1 cellular context compared by ENCODE assay signal in the genomic region with DNA sequence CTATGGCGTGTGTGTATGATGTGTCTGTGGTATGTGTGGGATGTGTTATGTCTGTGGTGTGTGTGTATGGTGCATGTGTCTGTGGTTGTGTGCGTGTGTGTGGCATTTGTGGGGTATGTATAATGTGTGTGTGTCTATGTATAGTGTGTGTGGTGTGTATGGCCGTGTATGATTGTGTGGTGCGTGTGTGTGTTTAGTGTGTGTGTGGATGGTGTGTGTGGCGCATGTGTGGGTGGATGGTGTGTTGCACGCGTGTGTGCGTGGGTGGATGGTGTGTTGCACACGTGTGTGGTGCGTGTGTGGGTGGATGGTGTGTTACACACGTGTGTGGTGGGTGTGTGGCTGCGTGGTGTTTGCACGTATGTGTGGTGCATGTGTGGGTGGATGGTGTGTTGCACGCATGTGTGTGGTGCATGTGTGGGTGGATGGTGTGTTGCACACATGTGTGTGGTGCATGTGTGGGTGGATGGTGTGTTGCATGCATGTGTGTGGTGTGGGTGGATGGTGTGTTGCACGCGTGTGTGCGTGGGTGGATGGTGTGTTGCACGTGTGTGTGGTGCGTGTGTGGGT.
A peak's percentile ranks its signal among the peaks of the same experiment; 100 is the strongest.
TF ChIP-seq lines count a peak whose summit lies in the region.

No MANE protein-coding gene starts in this region.

TF ChIP-seq in HepG2, 621 proteins besides CTCF, POLR2A, EP300 and RAD21 (continued from another document):
- TF ChIP-seq, protein P1, sequence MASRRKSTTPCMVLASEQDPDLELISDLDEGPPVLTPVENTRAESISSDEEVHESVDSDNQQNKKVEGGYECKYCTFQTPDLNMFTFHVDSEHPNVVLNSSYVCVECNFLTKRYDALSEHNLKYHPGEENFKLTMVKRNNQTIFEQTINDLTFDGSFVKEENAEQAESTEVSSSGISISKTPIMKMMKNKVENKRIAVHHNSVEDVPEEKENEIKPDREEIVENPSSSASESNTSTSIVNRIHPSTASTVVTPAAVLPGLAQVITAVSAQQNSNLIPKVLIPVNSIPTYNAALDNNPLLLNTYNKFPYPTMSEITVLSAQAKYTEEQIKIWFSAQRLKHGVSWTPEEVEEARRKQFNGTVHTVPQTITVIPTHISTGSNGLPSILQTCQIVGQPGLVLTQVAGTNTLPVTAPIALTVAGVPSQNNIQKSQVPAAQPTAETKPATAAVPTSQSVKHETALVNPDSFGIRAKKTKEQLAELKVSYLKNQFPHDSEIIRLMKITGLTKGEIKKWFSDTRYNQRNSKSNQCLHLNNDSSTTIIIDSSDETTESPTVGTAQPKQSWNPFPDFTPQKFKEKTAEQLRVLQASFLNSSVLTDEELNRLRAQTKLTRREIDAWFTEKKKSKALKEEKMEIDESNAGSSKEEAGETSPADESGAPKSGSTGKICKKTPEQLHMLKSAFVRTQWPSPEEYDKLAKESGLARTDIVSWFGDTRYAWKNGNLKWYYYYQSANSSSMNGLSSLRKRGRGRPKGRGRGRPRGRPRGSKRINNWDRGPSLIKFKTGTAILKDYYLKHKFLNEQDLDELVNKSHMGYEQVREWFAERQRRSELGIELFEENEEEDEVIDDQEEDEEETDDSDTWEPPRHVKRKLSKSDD (CRISPR knock-in tag; IDR thresholded peaks at IDR 0.05; ENCODE audit: low read depth): no peak
- TF ChIP-seq NR2F1 (CRISPR knock-in tag; IDR thresholded peaks at IDR 0.05): no peak
- TF ChIP-seq, protein P2, sequence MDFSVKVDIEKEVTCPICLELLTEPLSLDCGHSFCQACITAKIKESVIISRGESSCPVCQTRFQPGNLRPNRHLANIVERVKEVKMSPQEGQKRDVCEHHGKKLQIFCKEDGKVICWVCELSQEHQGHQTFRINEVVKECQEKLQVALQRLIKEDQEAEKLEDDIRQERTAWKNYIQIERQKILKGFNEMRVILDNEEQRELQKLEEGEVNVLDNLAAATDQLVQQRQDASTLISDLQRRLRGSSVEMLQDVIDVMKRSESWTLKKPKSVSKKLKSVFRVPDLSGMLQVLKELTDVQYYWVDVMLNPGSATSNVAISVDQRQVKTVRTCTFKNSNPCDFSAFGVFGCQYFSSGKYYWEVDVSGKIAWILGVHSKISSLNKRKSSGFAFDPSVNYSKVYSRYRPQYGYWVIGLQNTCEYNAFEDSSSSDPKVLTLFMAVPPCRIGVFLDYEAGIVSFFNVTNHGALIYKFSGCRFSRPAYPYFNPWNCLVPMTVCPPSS (IDR thresholded peaks at IDR 0.05): peak; percentile 54; the same call in 1 of the 2 replicates
- TF ChIP-seq, protein P3, sequence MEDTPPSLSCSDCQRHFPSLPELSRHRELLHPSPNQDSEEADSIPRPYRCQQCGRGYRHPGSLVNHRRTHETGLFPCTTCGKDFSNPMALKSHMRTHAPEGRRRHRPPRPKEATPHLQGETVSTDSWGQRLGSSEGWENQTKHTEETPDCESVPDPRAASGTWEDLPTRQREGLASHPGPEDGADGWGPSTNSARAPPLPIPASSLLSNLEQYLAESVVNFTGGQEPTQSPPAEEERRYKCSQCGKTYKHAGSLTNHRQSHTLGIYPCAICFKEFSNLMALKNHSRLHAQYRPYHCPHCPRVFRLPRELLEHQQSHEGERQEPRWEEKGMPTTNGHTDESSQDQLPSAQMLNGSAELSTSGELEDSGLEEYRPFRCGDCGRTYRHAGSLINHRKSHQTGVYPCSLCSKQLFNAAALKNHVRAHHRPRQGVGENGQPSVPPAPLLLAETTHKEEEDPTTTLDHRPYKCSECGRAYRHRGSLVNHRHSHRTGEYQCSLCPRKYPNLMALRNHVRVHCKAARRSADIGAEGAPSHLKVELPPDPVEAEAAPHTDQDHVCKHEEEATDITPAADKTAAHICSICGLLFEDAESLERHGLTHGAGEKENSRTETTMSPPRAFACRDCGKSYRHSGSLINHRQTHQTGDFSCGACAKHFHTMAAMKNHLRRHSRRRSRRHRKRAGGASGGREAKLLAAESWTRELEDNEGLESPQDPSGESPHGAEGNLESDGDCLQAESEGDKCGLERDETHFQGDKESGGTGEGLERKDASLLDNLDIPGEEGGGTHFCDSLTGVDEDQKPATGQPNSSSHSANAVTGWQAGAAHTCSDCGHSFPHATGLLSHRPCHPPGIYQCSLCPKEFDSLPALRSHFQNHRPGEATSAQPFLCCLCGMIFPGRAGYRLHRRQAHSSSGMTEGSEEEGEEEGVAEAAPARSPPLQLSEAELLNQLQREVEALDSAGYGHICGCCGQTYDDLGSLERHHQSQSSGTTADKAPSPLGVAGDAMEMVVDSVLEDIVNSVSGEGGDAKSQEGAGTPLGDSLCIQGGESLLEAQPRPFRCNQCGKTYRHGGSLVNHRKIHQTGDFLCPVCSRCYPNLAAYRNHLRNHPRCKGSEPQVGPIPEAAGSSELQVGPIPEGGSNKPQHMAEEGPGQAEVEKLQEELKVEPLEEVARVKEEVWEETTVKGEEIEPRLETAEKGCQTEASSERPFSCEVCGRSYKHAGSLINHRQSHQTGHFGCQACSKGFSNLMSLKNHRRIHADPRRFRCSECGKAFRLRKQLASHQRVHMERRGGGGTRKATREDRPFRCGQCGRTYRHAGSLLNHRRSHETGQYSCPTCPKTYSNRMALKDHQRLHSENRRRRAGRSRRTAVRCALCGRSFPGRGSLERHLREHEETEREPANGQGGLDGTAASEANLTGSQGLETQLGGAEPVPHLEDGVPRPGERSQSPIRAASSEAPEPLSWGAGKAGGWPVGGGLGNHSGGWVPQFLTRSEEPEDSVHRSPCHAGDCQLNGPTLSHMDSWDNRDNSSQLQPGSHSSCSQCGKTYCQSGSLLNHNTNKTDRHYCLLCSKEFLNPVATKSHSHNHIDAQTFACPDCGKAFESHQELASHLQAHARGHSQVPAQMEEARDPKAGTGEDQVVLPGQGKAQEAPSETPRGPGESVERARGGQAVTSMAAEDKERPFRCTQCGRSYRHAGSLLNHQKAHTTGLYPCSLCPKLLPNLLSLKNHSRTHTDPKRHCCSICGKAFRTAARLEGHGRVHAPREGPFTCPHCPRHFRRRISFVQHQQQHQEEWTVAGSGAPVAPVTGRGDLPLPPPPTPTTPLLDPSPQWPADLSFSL (CRISPR knock-in tag; IDR thresholded peaks at IDR 0.05): peak; percentile 81
- TF ChIP-seq ISL2 (CRISPR knock-in tag; IDR thresholded peaks at IDR 0.05): no peak
- TF ChIP-seq AHR (CRISPR knock-in tag; IDR thresholded peaks at IDR 0.05): no peak
- TF ChIP-seq, protein P4, sequence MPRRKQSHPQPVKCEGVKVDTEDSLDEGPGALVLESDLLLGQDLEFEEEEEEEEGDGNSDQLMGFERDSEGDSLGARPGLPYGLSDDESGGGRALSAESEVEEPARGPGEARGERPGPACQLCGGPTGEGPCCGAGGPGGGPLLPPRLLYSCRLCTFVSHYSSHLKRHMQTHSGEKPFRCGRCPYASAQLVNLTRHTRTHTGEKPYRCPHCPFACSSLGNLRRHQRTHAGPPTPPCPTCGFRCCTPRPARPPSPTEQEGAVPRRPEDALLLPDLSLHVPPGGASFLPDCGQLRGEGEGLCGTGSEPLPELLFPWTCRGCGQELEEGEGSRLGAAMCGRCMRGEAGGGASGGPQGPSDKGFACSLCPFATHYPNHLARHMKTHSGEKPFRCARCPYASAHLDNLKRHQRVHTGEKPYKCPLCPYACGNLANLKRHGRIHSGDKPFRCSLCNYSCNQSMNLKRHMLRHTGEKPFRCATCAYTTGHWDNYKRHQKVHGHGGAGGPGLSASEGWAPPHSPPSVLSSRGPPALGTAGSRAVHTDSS (CRISPR knock-in tag; conservative IDR thresholded peaks at IDR 0.05): no peak
- no peak for TF ChIP-seq THAP9 (CRISPR knock-in tag; IDR thresholded peaks at IDR 0.05; ENCODE audit: borderline replicate concordance)
- no peak for TF ChIP-seq MEIS2 (CRISPR knock-in tag; IDR thresholded peaks at IDR 0.05)
- TF ChIP-seq ZNF350 (CRISPR knock-in tag; IDR thresholded peaks at IDR 0.05; ENCODE audit: borderline replicate concordance, low read depth): no peak
- TF ChIP-seq REPIN1 (CRISPR knock-in tag; IDR thresholded peaks at IDR 0.05; ENCODE audit: borderline replicate concordance, low read depth): no peak
- TF ChIP-seq SIX1 (CRISPR knock-in tag; IDR thresholded peaks at IDR 0.05; ENCODE audit: borderline replicate concordance): no peak
- TF ChIP-seq ZBTB10 (CRISPR knock-in tag; IDR thresholded peaks at IDR 0.05; ENCODE audit: borderline replicate concordance): no peak
TF ChIP-seq in HepG2: peak in this region for 11.
